Comparison of ENCODE assay signal across 1 cellular context in genomic region chr16:11298143-11298900, GRCh38.
TF ChIP-seq lines count a peak whose summit lies in the region.

No MANE protein-coding gene starts in this region.

TF ChIP-seq in SK-N-SH, 30 proteins besides CTCF, POLR2A, EP300 and RAD21 (continued from another document):
- no peak for TF ChIP-seq FOSL2 (IDR thresholded peaks at IDR 0.05; ENCODE audit: borderline replicate concordance, low read depth)
